14 cellular contexts compared by ENCODE assay signal in the genomic region with DNA sequence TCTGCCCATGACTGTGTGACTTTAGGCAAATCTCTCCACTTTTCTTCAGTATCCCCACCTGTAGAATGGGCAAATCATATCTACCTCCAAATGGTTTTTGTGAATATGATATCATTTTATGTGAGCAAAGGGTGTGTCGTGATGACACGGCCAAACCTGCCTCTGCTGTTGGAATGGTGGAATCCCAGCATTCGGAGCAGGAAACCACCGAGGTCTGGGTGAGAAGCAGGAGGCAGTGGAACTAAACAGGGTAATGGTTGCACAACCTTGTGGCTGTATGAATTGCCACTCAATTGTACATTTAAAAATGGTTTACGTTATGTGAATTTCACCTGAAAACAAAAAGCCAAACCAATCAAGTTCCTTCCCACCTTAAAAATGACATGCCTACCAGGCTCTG.
DNase-seq lines count a peak whose midpoint lies in the region; ATAC-seq and TF ChIP-seq lines count a peak whose summit lies in the region.
"Had no signal": no experiment of that assay in that cellular context is flagged by ENCODE, and none has a peak within 500 bp of the region (broad histone marks: within the 10 kb centered on the region; RNA-seq: fewer than 3 reads in every experiment).

No MANE protein-coding gene starts in this region.

- H3K4me1 ChIP-seq in duodenal mucosa (ENCODE audit: control insufficient read depth in 1 of 2, insufficient read depth in 2 of 2, low read length in 2 of 2): peaks cover 0 to 5% of the 10 kb centered on the region in 2 donors
- H3K4me1 ChIP-seq in lower lobe of right lung: peaks cover 46% of the 10 kb centered on the region
- peaks cover 30 to 43% (median 37%) of the 10 kb centered on the region in 4 donors for H3K4me1 ChIP-seq in upper lobe of left lung
- H3K4me1 ChIP-seq: ascending aorta had no signal

- TF ChIP-seq POLR2A in upper lobe of left lung (IDR thresholded peaks at IDR 0.05): no peak

- H3K36me3 ChIP-seq in duodenal mucosa (ENCODE audit: control insufficient read depth in 1 of 2, insufficient read depth in 2 of 2, low read length in 2 of 2) (no peaks in the 10 kb centered on the region), lower lobe of right lung (no peaks in the 10 kb centered on the region), upper lobe of left lung (no peaks in the 10 kb centered on the region)
- H3K36me3 ChIP-seq: ascending aorta, SJSA1 had no signal

- no peak for TF ChIP-seq CTCF in lower lobe of right lung (IDR thresholded peaks at IDR 0.05)
- no peak for TF ChIP-seq CTCF in upper lobe of left lung (IDR thresholded peaks at IDR 0.05)

- H3K9me3 ChIP-seq in duodenal mucosa (ENCODE audit: control insufficient read depth in 1 of 2, low read length in 2 of 2) (no peaks in the 10 kb centered on the region), lower lobe of right lung (no peaks in the 10 kb centered on the region), upper lobe of left lung (no peaks in the 10 kb centered on the region)
- H3K9me3 ChIP-seq: ascending aorta, SJSA1 had no signal

- no peak for TF ChIP-seq EP300 in upper lobe of left lung (IDR thresholded peaks at IDR 0.05)

- H3K4me3 ChIP-seq in duodenal mucosa (ENCODE audit: low read depth in 1 of 2, low read length in 2 of 2) (no peak overlapping the region), lower lobe of right lung (no peak overlapping the region), upper lobe of left lung (no peak overlapping the region)
- H3K4me3 ChIP-seq: ascending aorta, SJSA1 had no signal

- DNase-seq in MV-4-11 (lab: John Stamatoyannopoulos, UW) (peak; percentile 57), lower lobe of right lung (no peak), upper lobe of left lung (no peak), NCI-H524 treated with DMSO at 0.1 percent for 48 hours (lab: John Stamatoyannopoulos, UW) (no peak), hepatic stellate cell (ENCODE audit: low spot score) (no peak)
- no peak for DNase-seq in activated CD4-positive, CD25-positive, alpha-beta regulatory T cell treated with anti-CD3 and anti-CD28 coated beads, Interleukin-2, amount 50 U/mL, for 72 hours
- DNase-seq: foreskin fibroblast, midbrain, NCI-H146, NCI-H2171, nephron progenitor cell had no signal

- H3K27me3 ChIP-seq in duodenal mucosa (ENCODE audit: control insufficient read depth in 1 of 2, insufficient read depth in 2 of 2, low read length in 2 of 2): no peaks in the 10 kb centered on the region
- H3K27me3 ChIP-seq in lower lobe of right lung (ENCODE audit: low read depth): no peaks in the 10 kb centered on the region
- no peaks in the 10 kb centered on the region for H3K27me3 ChIP-seq in upper lobe of left lung
- H3K27me3 ChIP-seq: ascending aorta, SJSA1 had no signal

- ATAC-seq in lower lobe of right lung: no peak
- ATAC-seq in upper lobe of left lung (ENCODE audit: low FRiP score in 2 of 2): no peak

- H3K27ac ChIP-seq in duodenal mucosa (ENCODE audit: low read depth, low read length) (peak overlapping the region; percentile 39), lower lobe of right lung (peak overlapping the region; percentile 79), upper lobe of left lung (peak overlapping the region; percentile 72 to 92 (median 80))
- H3K27ac ChIP-seq: ascending aorta, SJSA1 had no signal

- 57 to 67% methylated on average over 5 of the region's 5 CpGs for WGBS in upper lobe of left lung, 2 donors

- intact Hi-C loops in lower lobe of right lung (cut with DNase I): no loop called here

- no peak overlapping the region for H3K9ac ChIP-seq in duodenal mucosa (ENCODE audit: low read depth in 1 of 2, low read length in 2 of 2)
